21 cellular contexts compared by ENCODE assay signal in the genomic region with DNA sequence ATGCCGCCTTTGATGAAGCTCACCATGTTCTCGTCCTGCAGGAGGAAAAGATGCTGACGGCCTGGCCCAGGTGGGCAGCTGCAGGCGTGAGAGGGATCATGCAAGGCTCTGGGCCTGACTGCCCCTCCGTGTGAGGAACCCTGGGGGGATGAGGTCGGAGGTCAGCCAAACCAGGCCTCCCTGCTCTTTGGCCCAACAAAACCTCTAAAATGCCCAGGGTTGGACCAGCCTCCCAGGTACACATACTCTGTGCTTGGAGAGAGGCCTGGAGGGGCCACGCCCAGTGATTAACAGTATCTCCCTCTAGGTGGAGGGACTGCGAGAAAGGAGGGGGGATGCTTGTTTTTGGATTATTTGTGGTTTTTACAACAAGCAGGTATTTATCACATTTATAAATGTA. TPM values are rescaled to one million over a fixed set of nuclear protein-coding genes. Genes with fewer than 3 reads are reported as not detected.
A peak's percentile ranks its signal among the peaks of the same experiment; 100 is the strongest.
DNase-seq lines count a peak whose midpoint lies in the region; ATAC-seq and TF ChIP-seq lines count a peak whose summit lies in the region.
"Had no signal": no experiment of that assay in that cellular context is flagged by ENCODE, and none has a peak within 500 bp of the region (broad histone marks: within the 10 kb centered on the region; RNA-seq: fewer than 3 reads in every experiment).

No MANE protein-coding gene starts in this region.

- H3K9me3 Mint-ChIP-seq in neural crest cell, result no peaks in the 10 kb centered on the region
- H3K9me3 Mint-ChIP-seq: CD4-positive, CD25-positive, alpha-beta regulatory T cell; CD8-positive, alpha-beta T cell had no signal

- H3K36me3 ChIP-seq in H7 (replicated peaks; ENCODE audit: control insufficient read depth, insufficient read depth, low read length) (no peaks in the 10 kb centered on the region), neuronal stem cell (replicated peaks in 1 of 2; ENCODE audit: control insufficient read depth in 2 of 2, insufficient read depth in 2 of 2, low read length in 2 of 2) (no peaks in the 10 kb centered on the region), sigmoid colon (no peaks in the 10 kb centered on the region), osteoblast (ENCODE audit: insufficient read depth, low read length) (no peaks in the 10 kb centered on the region)
- H3K36me3 ChIP-seq: BE2C, BLaER1 had no signal

- H3K27me3 Mint-ChIP-seq in neural crest cell (ENCODE audit: low read depth), result no peaks in the 10 kb centered on the region
- H3K27me3 Mint-ChIP-seq: CD4-positive, CD25-positive, alpha-beta regulatory T cell had no signal

- WGBS in neuronal stem cell (ENCODE audit: extremely low coverage in 2 of 2, insufficient read length in 2 of 2, insufficient replicate concordance in 1 of 2), 2 donors, result no CpG with 5 or more reads among the region's 8 CpGs
- WGBS in sigmoid colon, 2 donors, result 72 to 88% methylated on average over 8 of the region's 8 CpGs

- no peak overlapping the region for H2AFZ ChIP-seq in neuronal stem cell (ENCODE audit: low read length)
- no peak overlapping the region for H2AFZ ChIP-seq in osteoblast (ENCODE audit: low read length)

- H3K79me2 ChIP-seq in osteoblast (ENCODE audit: insufficient read depth, low read length), result no peaks in the 10 kb centered on the region

- peaks cover 2 to 6% of the 10 kb centered on the region in 2 donors for H3K4me1 ChIP-seq in neuronal stem cell (ENCODE audit: control insufficient read depth in 2 of 2, insufficient read depth in 1 of 2, low read depth in 1 of 2, low read length in 2 of 2)
- peaks cover 0 to 5% (median 0%) of the 10 kb centered on the region in 4 donors for H3K4me1 ChIP-seq in sigmoid colon
- H3K4me1 ChIP-seq in osteoblast (ENCODE audit: insufficient read depth, low read length), result peaks cover 9% of the 10 kb centered on the region
- H3K4me1 ChIP-seq: BE2C had no signal

- H2BK120ac ChIP-seq in neuronal stem cell (ENCODE audit: low read depth, low read length), result no peak overlapping the region

- H4K91ac ChIP-seq in neuronal stem cell (ENCODE audit: low read depth, low read length, poor library complexity), result no peak overlapping the region

- peak overlapping the region; percentile 31 for H3K14ac ChIP-seq in neuronal stem cell (ENCODE audit: low read length)

- no peak for TF ChIP-seq POLR2A in sigmoid colon (IDR thresholded peaks at IDR 0.05)

- no peak for TF ChIP-seq EP300 in sigmoid colon (IDR thresholded peaks at IDR 0.05)

- H3K4me3 ChIP-seq in H7 (ENCODE audit: insufficient read depth, low read depth, low read length), result no peak overlapping the region
- H3K4me3 ChIP-seq in neuronal stem cell (ENCODE audit: low read length in 2 of 2), result no peak overlapping the region
- no peak overlapping the region for H3K4me3 ChIP-seq in sigmoid colon
- no peak overlapping the region for H3K4me3 ChIP-seq in osteoblast (ENCODE audit: insufficient read depth, low read length)
- H3K4me3 ChIP-seq: BLaER1, GM12878 had no signal

- H3K4me1 Mint-ChIP-seq in neural crest cell, result no peaks in the 10 kb centered on the region

- no peak overlapping the region for H2BK5ac ChIP-seq in neuronal stem cell (ENCODE audit: low read length)

- no peak for TF ChIP-seq CTCF in neural crest cell (conservative IDR thresholded peaks at IDR 0.05)
- TF ChIP-seq CTCF in sigmoid colon (IDR thresholded peaks at IDR 0.05), result no peak
- TF ChIP-seq CTCF in osteoblast (IDR thresholded peaks at IDR 0.05; ENCODE audit: extremely low read depth, low read depth, low read length), result no peak

- H3K4me2 ChIP-seq in neuronal stem cell (ENCODE audit: insufficient read depth, low read length, poor library complexity, severe bottlenecking), result no peak overlapping the region
- no peak overlapping the region for H3K4me2 ChIP-seq in osteoblast (ENCODE audit: insufficient read depth, low read length)
- H3K4me2 ChIP-seq: BLaER1 had no signal

- H3K4me3 Mint-ChIP-seq in neural crest cell, result no peak overlapping the region
- H3K4me3 Mint-ChIP-seq: CD14-positive monocyte; CD4-positive, CD25-positive, alpha-beta regulatory T cell; CD8-positive, alpha-beta T cell had no signal

- H3K18ac ChIP-seq in neuronal stem cell (ENCODE audit: low read length), result peak overlapping the region; percentile 9

- no peak overlapping the region for H2AK5ac ChIP-seq in neuronal stem cell (ENCODE audit: low read depth, low read length)

- H3K27ac Mint-ChIP-seq in neural crest cell (ENCODE audit: unreplicated experiment), result peak overlapping the region; percentile 57
- H3K27ac Mint-ChIP-seq: CD4-positive, CD25-positive, alpha-beta regulatory T cell; CD8-positive, alpha-beta T cell had no signal

- no peak overlapping the region for H3K27ac ChIP-seq in neuronal stem cell (replicated peaks; ENCODE audit: low read length)
- no peak overlapping the region for H3K27ac ChIP-seq in sigmoid colon
- no peak overlapping the region for H3K27ac ChIP-seq in osteoblast (ENCODE audit: low read depth, low read length)
- H3K27ac ChIP-seq: BLaER1 had no signal

- peak; percentile 42 for DNase-seq in H7
- DNase-seq in neural crest cell (ENCODE audit: low read depth, low spot score), result no peak
- no peak for DNase-seq in neuronal stem cell (ENCODE audit: low spot score)
- peak; percentile 61 for DNase-seq in sigmoid colon
- DNase-seq in NCI-H2029 treated with DMSO at 0.1 percent for 48 hours (lab: John Stamatoyannopoulos, UW), result no peak
- DNase-seq in GM19238 (ENCODE audit: insufficient read length, low spot score), result no peak
- DNase-seq in osteoblast (ENCODE audit: insufficient read length, low spot score, missing footprints), result no peak
- DNase-seq: 8988T; ACHN; BE2C; C1 segment of cervical spinal cord; Caco-2; Calu3; CD4-positive, CD25-positive, alpha-beta regulatory T cell; CD8-positive, alpha-beta T cell; DMS79 treated with DMSO at 0.1 percent for 48 hours; GDM1 had no signal

- no peak overlapping the region for H4K8ac ChIP-seq in neuronal stem cell (ENCODE audit: low read depth, low read length)

- no peak overlapping the region for H3K4ac ChIP-seq in neuronal stem cell (ENCODE audit: low read length)

- no peak overlapping the region for H2BK12ac ChIP-seq in neuronal stem cell (ENCODE audit: low read length)

- no peak overlapping the region for H3K23ac ChIP-seq in neuronal stem cell (ENCODE audit: low read depth, low read length, poor library complexity)

- H3K36me3 Mint-ChIP-seq in neural crest cell (ENCODE audit: low read depth), result no peaks in the 10 kb centered on the region
- H3K36me3 Mint-ChIP-seq: CD14-positive monocyte; CD4-positive, CD25-positive, alpha-beta regulatory T cell; CD8-positive, alpha-beta T cell had no signal

- no peaks in the 10 kb centered on the region for H3K9me3 ChIP-seq in neuronal stem cell (replicated peaks in 1 of 2; ENCODE audit: control insufficient read depth in 2 of 2, insufficient read depth in 1 of 2, low read depth in 1 of 2, low read length in 2 of 2)
- no peaks in the 10 kb centered on the region for H3K9me3 ChIP-seq in sigmoid colon
- no peaks in the 10 kb centered on the region for H3K9me3 ChIP-seq in osteoblast (ENCODE audit: low read depth, low read length)
- H3K9me3 ChIP-seq: BE2C, BLaER1, Caco-2 had no signal

- no peak overlapping the region for H2BK15ac ChIP-seq in neuronal stem cell (ENCODE audit: low read length)

- intact Hi-C loops in sigmoid colon (cut with DNase I), result no loop called here

- H3K27me3 ChIP-seq in H7 (ENCODE audit: control insufficient read depth, insufficient read depth, low read length) (no peaks in the 10 kb centered on the region), neuronal stem cell (ENCODE audit: control insufficient read depth in 3 of 3, insufficient read depth in 3 of 3, low read depth in 1 of 3, low read length in 3 of 3) (peaks cover 0 to 15% (median 0%) of the 10 kb centered on the region in 3 experiments), sigmoid colon (no peaks in the 10 kb centered on the region), osteoblast (ENCODE audit: insufficient read depth, low read length) (no peaks in the 10 kb centered on the region)
- H3K27me3 ChIP-seq: BE2C, BLaER1 had no signal

- no peaks in the 10 kb centered on the region for H4K20me1 ChIP-seq in osteoblast (ENCODE audit: insufficient read depth, low read length)
- H4K20me1 ChIP-seq: BLaER1 had no signal

- no peaks in the 10 kb centered on the region for H3K79me1 ChIP-seq in neuronal stem cell (ENCODE audit: low read depth, low read length)

- H3K9ac ChIP-seq in neuronal stem cell (ENCODE audit: low read depth, low read length, poor library complexity), result no peak overlapping the region
- H3K9ac ChIP-seq: BLaER1 had no signal

- ATAC-seq in HG02884 (IDR thresholded peaks at IDR 0.05; ENCODE audit: unreplicated experiment), result no peak
- ATAC-seq: CD8-positive, alpha-beta T cell; GM12878 had no signal

RNA-seq across cellular contexts. Expression of a gene that starts 21.1 kb away (rescaled TPM):
- total RNA-seq in H7 (2014; rRNA removed; shearing (Covaris generic)), result 11.6 and 12.3 TPM in 2 replicates
- total RNA-seq in neural crest cell, result 1.6 and 1.7 TPM in 2 replicates
- 0.89 TPM for polyA plus RNA-seq in neuronal stem cell (2013, experiment 1 of 2)
- 0.71 TPM for polyA plus RNA-seq in neuronal stem cell (2013, experiment 2 of 2)
- total RNA-seq in sigmoid colon, result 1 to 10 TPM in 1 of 4 donors, under 1 TPM in 2, not detected in 1; under 0.01 to 1.4 (median 0.14) TPM
- polyA plus RNA-seq in sigmoid colon, result 10 to 100 TPM; 31.2 to 71.7 (median 65.5) TPM
- 0.72 and 0.88 TPM in 2 replicates for total RNA-seq in osteoblast
- total RNA-seq: CD4-positive, CD25-positive, alpha-beta regulatory T cell; CD8-positive, alpha-beta T cell had no signal
- polyA plus RNA-seq: CD14-positive monocyte had no signal

Comparison
In these comparisons a context has a peak if more than half of its experiments do, and no peak if none do; other contexts are left out.
1. DNase-seq: peak in H7 (single experiment) and sigmoid colon (single experiment); none in neural crest cell (single experiment), neuronal stem cell (single experiment), NCI-H2029 treated with DMSO at 0.1 percent for 48 hours (single experiment), GM19238 (single experiment) and osteoblast (single experiment).